Comparison of ENCODE assay signal across 19 cellular contexts in the genomic region with DNA sequence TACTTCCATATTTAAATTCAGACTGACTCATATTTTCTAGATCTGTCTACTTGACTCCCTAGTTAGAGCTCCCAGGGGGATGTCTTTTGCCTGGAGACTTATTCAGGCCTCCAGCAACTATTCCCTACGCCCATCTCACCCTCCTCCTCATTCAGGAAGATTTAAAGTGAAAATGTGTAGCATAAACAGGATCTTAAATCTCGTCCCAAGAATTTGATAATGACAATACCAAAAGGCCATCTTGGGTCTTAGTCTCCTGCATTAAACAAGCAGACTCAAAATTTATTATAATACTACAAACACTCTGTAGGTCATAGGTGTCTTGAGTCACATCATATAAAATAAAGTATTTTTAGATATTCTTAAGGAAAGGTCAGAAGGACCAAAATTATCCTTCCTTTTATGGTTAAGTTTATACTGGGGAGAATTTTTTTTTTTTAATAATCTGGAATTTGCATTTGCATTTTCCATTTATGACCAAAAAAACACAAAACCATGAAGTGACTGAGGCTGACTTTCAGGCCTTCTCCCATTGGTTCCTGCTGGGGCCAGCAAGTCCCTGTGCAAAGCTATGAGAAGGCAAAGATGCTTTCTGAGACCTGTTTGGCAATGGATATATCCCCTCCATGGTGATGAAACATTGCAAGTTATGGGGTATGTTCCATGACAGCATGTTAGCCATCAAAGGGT.
"Had no signal": no experiment of that assay in that cellular context is flagged by ENCODE, and none has a peak within 500 bp of the region (broad histone marks: within the 10 kb centered on the region; RNA-seq: fewer than 3 reads in every experiment).

No MANE protein-coding gene starts in this region.

- H3K27me3 ChIP-seq: brain microvascular endothelial cell, neutrophil, sigmoid colon, spleen, testis, upper lobe of left lung had no signal

- ATAC-seq: activated CD4-positive, alpha-beta T cell treated with anti-CD3 and anti-CD28 coated beads for 36 hours; activated T-helper 17 cell treated with anti-CD3 and anti-CD28 coated beads, Interleukin-2, amount 50 U/mL, for 72 hours; left ventricle myocardium superior; natural killer cell; stimulated activated memory B cell treated with anti-CD40 and anti-IgM and Interleukin-4, amounts not matched to agents 10 μg/mL and 1 μg/mL and 100 μg/mL, for 72 hours; WTC11 had no signal

- H3K4me1 ChIP-seq: spleen, testis had no signal

- H3K9me3 ChIP-seq: neutrophil, sigmoid colon, spleen, testis, upper lobe of left lung had no signal

- H3K27ac ChIP-seq: brain microvascular endothelial cell, neutrophil, spleen, testis, upper lobe of left lung had no signal

- H3K4me3 ChIP-seq: coronary artery, sigmoid colon, spleen, testis, upper lobe of left lung had no signal

- DNase-seq: activated CD4-positive, alpha-beta T cell treated with anti-CD3 and anti-CD28 coated beads for 36 hours; activated CD4-positive, alpha-beta T cell treated with anti-CD3 and anti-CD28 coated beads, Interleukin-2, amount 50 U/mL, for 48 hours; activated naive CD4-positive, alpha-beta T cell treated with Interleukin-2 at 50 U/mL for 16 hours; activated T-cell treated with anti-CD3 and anti-CD28 coated beads for 4 hours; brain microvascular endothelial cell; erythroblast; kidney; left ventricle myocardium superior; natural killer cell; sigmoid colon; spleen; stimulated activated CD4-positive, alpha-beta T cell treated with anti-CD3 and anti-CD28 coated beads, Interleukin-4, amount 100 ng/mL, for 4 hours; testis; upper lobe of left lung had no signal

- H3K36me3 ChIP-seq: brain microvascular endothelial cell, neutrophil, sigmoid colon, spleen, upper lobe of left lung had no signal
